21 cellular contexts compared by ENCODE assay signal in the genomic region with DNA sequence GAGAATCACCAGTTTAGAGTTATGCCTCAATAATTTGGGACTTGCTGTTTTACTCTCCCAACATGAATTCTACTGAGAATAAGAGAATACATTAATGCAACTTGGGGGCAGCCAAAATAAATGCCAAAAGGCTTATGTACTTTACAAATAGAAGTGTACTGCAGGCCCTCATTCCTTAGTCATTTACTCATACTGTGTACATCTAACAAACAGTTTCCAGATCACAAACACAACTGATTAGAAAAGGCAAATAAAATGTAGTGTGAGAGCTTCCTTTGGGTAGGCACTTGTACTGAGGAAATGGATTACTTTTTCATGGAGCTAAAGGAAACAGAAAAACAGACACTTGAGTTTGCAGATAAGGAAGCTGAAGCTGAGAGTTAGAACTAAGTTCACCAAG. TPM values are rescaled to one million over a fixed set of nuclear protein-coding genes. Genes with fewer than 3 reads are reported as not detected.
A peak's percentile ranks its signal among the peaks of the same experiment; 100 is the strongest.
DNase-seq lines count a peak whose midpoint lies in the region; ATAC-seq and TF ChIP-seq lines count a peak whose summit lies in the region.
"Had no signal": no experiment of that assay in that cellular context is flagged by ENCODE, and none has a peak within 500 bp of the region (broad histone marks: within the 10 kb centered on the region; RNA-seq: fewer than 3 reads in every experiment).

No MANE protein-coding gene starts in this region.

- no peaks in the 10 kb centered on the region for H3K27me3 Mint-ChIP-seq in Caco-2 (ENCODE audit: insufficient read depth, unreplicated experiment)
- H3K27me3 Mint-ChIP-seq: stimulated activated naive CD8-positive, alpha-beta T cell treated with anti-CD3 and anti-CD28 coated beads, Interleukin-15, amount 100 ng/mL, for 72 hours had no signal

- BruUV-seq in Caco-2 (replicated peaks; lab: Mats Ljungman, UMichigan) (no TSS peak), Panc1 (replicated peaks; lab: Mats Ljungman, UMichigan) (no TSS peak)

- in situ Hi-C loops in Panc1 (cut with HindIII; ENCODE audit: low pct_unique_long_range_greater_than_20kb, low sequenced_read_pairs): no loop called here

- H3K27ac Mint-ChIP-seq in Caco-2 (ENCODE audit: unreplicated experiment): peak overlapping the region; percentile 58
- H3K27ac Mint-ChIP-seq: CD8-positive, alpha-beta T cell; natural killer cell; stimulated activated naive CD8-positive, alpha-beta T cell treated with anti-CD3 and anti-CD28 coated beads, Interleukin-15, amount 100 ng/mL, for 72 hours; T-helper 2 cell treated with Interferon-gamma antibody and Interleukin-4, amounts not matched to agents 5 μg/mL and 100 μg/mL, for 36 hours had no signal

- H3K27me3 ChIP-seq in Caco-2 (replicated peaks; ENCODE audit: control insufficient read depth, insufficient read depth, low read length): no peaks in the 10 kb centered on the region
- H3K27me3 ChIP-seq in Panc1 (ENCODE audit: control insufficient read depth, insufficient read depth, low read length): no peaks in the 10 kb centered on the region
- H3K27me3 ChIP-seq in thyroid gland: no peaks in the 10 kb centered on the region

- no peaks in the 10 kb centered on the region for H3K36me3 ChIP-seq in Caco-2 (ENCODE audit: control insufficient read depth, insufficient read depth, low read length)
- H3K36me3 ChIP-seq in Panc1 (ENCODE audit: control insufficient read depth, insufficient read depth, low read length): no peaks in the 10 kb centered on the region
- no peaks in the 10 kb centered on the region for H3K36me3 ChIP-seq in mesodermal cell (ENCODE audit: control insufficient read depth, insufficient read depth, low read length)
- no peaks in the 10 kb centered on the region for H3K36me3 ChIP-seq in thyroid gland

- POLR2A ChIA-PET in Caco-2 (lab: Charles Lee): no interaction called here
- POLR2A ChIA-PET in Panc1 (lab: Charles Lee): no interaction called here

- DNase-seq in Caco-2 (no peak), Panc1 (ENCODE audit: low read depth, low spot score) (no peak), epithelial cell of prostate (ENCODE audit: low read depth, low spot score) (no peak), thyroid gland (no peak), COLO829 (ENCODE audit: low spot score) (no peak)
- DNase-seq: activated CD4-positive, alpha-beta T cell treated with anti-CD3 and anti-CD28 coated beads for 4 hours; activated CD8-positive, alpha-beta memory T cell treated with anti-CD3 and anti-CD28 coated beads, Interleukin-2, amount 50 U/mL, for 48 hours; activated naive CD4-positive, alpha-beta T cell treated with Interleukin-2 at 50 U/mL for 16 hours; CD8-positive, alpha-beta T cell; left ventricle myocardium superior; natural killer cell; NCI-H146; NCI-H2227 treated with DMSO at 0.1 percent for 48 hours; psoas muscle; SHP77 treated with DMSO at 0.1 percent for 48 hours; stimulated activated naive CD8-positive, alpha-beta T cell treated with anti-CD3 and anti-CD28 coated beads, Interleukin-15, amount 100 ng/mL, for 72 hours had no signal

- no peaks in the 10 kb centered on the region for H3K36me3 Mint-ChIP-seq in Caco-2 (ENCODE audit: insufficient read depth, unreplicated experiment)
- H3K36me3 Mint-ChIP-seq: CD8-positive, alpha-beta T cell; natural killer cell had no signal

- H3K4me3 ChIP-seq in Caco-2 (ENCODE audit: low read depth, low read length): no peak overlapping the region
- H3K4me3 ChIP-seq in Panc1 (ENCODE audit: low read depth in 2 of 2, low read length in 2 of 2): no peak overlapping the region
- H3K4me3 ChIP-seq in mesodermal cell (ENCODE audit: extremely low read depth, insufficient read depth, low read length, poor library complexity, severe bottlenecking): no peak overlapping the region
- H3K4me3 ChIP-seq in thyroid gland (replicated peaks in 1 of 3): no peak overlapping the region
- H3K4me3 ChIP-seq: psoas muscle had no signal

- ATAC-seq in Panc1 (peak; percentile 88), GM19452 (IDR thresholded peaks at IDR 0.05; ENCODE audit: unreplicated experiment) (no peak), GM21529 (IDR thresholded peaks at IDR 0.05; ENCODE audit: unreplicated experiment) (no peak)
- ATAC-seq: CD8-positive, alpha-beta T cell; left ventricle myocardium superior; natural killer cell; psoas muscle; stimulated activated naive CD8-positive, alpha-beta T cell treated with anti-CD3 and anti-CD28 coated beads, Interleukin-15, amount 100 ng/mL, for 72 hours had no signal

- no peak for TF ChIP-seq POLR2A in thyroid gland (IDR thresholded peaks at IDR 0.05)

- H3K4me1 Mint-ChIP-seq in Caco-2 (ENCODE audit: low read depth, unreplicated experiment): peaks cover 33% of the 10 kb centered on the region
- H3K4me1 Mint-ChIP-seq: natural killer cell had no signal

- intact Hi-C loops in Caco-2 (cut with micrococcal nuclease; ENCODE audit: unreplicated experiment) (no loop called here), Panc1 (cut with micrococcal nuclease; ENCODE audit: unreplicated experiment) (no loop called here), thyroid gland (cut with DNase I) (no loop called here)

- CTCF ChIA-PET in Caco-2 (lab: Charles Lee) (no interaction called here), Panc1 (lab: Charles Lee) (no interaction called here)

- no peak overlapping the region for H3K4me3 Mint-ChIP-seq in Caco-2 (ENCODE audit: unreplicated experiment)
- H3K4me3 Mint-ChIP-seq: CD8-positive, alpha-beta T cell; natural killer cell; stimulated activated naive CD8-positive, alpha-beta T cell treated with anti-CD3 and anti-CD28 coated beads, Interleukin-15, amount 100 ng/mL, for 72 hours; T-helper 2 cell treated with Interferon-gamma antibody and Interleukin-4, amounts not matched to agents 5 μg/mL and 100 μg/mL, for 36 hours had no signal

- H3K9me3 ChIP-seq in Caco-2: no peaks in the 10 kb centered on the region
- H3K9me3 ChIP-seq in Panc1 (ENCODE audit: control insufficient read depth, insufficient read depth, low read depth, low read length): no peaks in the 10 kb centered on the region
- no peaks in the 10 kb centered on the region for H3K9me3 ChIP-seq in mesodermal cell (ENCODE audit: control insufficient read depth, low read length)
- no peaks in the 10 kb centered on the region for H3K9me3 ChIP-seq in thyroid gland
- H3K9me3 ChIP-seq: psoas muscle had no signal

- TF ChIP-seq CTCF in Caco-2 (IDR thresholded peaks at IDR 0.05; ENCODE audit: insufficient read depth in 1 of 2, low read depth in 1 of 2, low read length in 1 of 2, severe bottlenecking in 1 of 2, unreplicated experiment in 1 of 2): no peak
- TF ChIP-seq CTCF in Panc1 (IDR thresholded peaks at IDR 0.05): no peak
- TF ChIP-seq CTCF in thyroid gland (IDR thresholded peaks at IDR 0.05): no peak

- peaks cover 58% of the 10 kb centered on the region for H3K4me1 ChIP-seq in Caco-2
- peaks cover 4% of the 10 kb centered on the region; the same call in 1 of the 2 replicates for H3K4me1 ChIP-seq in Panc1 (ENCODE audit: control insufficient read depth, insufficient read depth, low read length)
- peaks cover 14% of the 10 kb centered on the region for H3K4me1 ChIP-seq in mesodermal cell (ENCODE audit: control insufficient read depth, insufficient read depth, low read length, poor library complexity, severe bottlenecking)
- no peaks in the 10 kb centered on the region for H3K4me1 ChIP-seq in thyroid gland
- H3K4me1 ChIP-seq: psoas muscle had no signal

- H3K9me3 Mint-ChIP-seq in Caco-2 (ENCODE audit: unreplicated experiment): no peaks in the 10 kb centered on the region
- H3K9me3 Mint-ChIP-seq: CD8-positive, alpha-beta T cell; natural killer cell; stimulated activated naive CD8-positive, alpha-beta T cell treated with anti-CD3 and anti-CD28 coated beads, Interleukin-15, amount 100 ng/mL, for 72 hours; T-helper 2 cell treated with Interferon-gamma antibody and Interleukin-4, amounts not matched to agents 5 μg/mL and 100 μg/mL, for 36 hours had no signal

- H3K27ac ChIP-seq in Panc1 (ENCODE audit: low read length) (peak overlapping the region; percentile 65), epithelial cell of prostate (peak overlapping the region; percentile 88), mesodermal cell (ENCODE audit: low read depth, low read length, severe bottlenecking) (peak overlapping the region; percentile 16), thyroid gland (no peak overlapping the region)
- H3K27ac ChIP-seq: psoas muscle had no signal

RNA-seq across cellular contexts. Expression of a gene that starts 12.6 kb away (rescaled TPM):
- total RNA-seq in Caco-2 (2022) (0.63 and 0.88 TPM in 2 replicates), Panc1 (2021; ENCODE audit: unreplicated experiment) (0.10 TPM), thyroid gland (1 to 10 TPM in 2 of 4 donors, not detected in 2; 1.1 to 1.7 TPM)
- 0.16 TPM for polyA plus RNA-seq in Panc1 (2012; ENCODE audit: insufficient read length)
- polyA plus RNA-seq in mesodermal cell (2013, experiment 1 of 2): 0.52 TPM
- not detected for polyA plus RNA-seq in mesodermal cell (2013, experiment 2 of 2)
- total RNA-seq: CD8-positive, alpha-beta T cell; H4 had no signal

Comparison
In these comparisons a context has a peak if more than half of its experiments do, and no peak if none do; other contexts are left out.
1. H3K27ac ChIP-seq: peak in Panc1 (single experiment), epithelial cell of prostate (single experiment) and mesodermal cell (single experiment); none in thyroid gland (0 of 3).